10 cellular contexts compared by ENCODE assay signal in genomic region chr12:15154108-15154507, GRCh38.
"Had no signal": no experiment of that assay in that cellular context is flagged by ENCODE, and none has a peak within 500 bp of the region (broad histone marks: within the 10 kb centered on the region; RNA-seq: fewer than 3 reads in every experiment).

No MANE protein-coding gene starts in this region.

- H3K27ac ChIP-seq: epithelial cell of prostate, SK-N-MC had no signal

- H3K9me3 ChIP-seq: upper lobe of left lung had no signal

- H3K27me3 ChIP-seq: upper lobe of left lung had no signal

- ATAC-seq: effector memory CD8-positive, alpha-beta T cell had no signal

- H3K36me3 ChIP-seq: upper lobe of left lung had no signal

- H3K4me3 ChIP-seq: SK-N-MC, upper lobe of left lung had no signal

- DNase-seq: activated CD4-positive, alpha-beta T cell treated with anti-CD3 and anti-CD28 coated beads for 48 hours; activated naive CD4-positive, alpha-beta T cell treated with anti-CD3 and anti-CD28 coated beads, Interleukin-2, amount 50 U/mL, for 16 hours; cerebellar nuclear complex; effector memory CD8-positive, alpha-beta T cell; hippocampal formation; nephron progenitor cell; stimulated activated CD4-positive, alpha-beta T cell treated with anti-CD3 and anti-CD28 coated beads, Interleukin-15, amount 100 ng/mL, for 24 hours; upper lobe of left lung had no signal
